8 cellular contexts compared by ENCODE assay signal in the genomic region with DNA sequence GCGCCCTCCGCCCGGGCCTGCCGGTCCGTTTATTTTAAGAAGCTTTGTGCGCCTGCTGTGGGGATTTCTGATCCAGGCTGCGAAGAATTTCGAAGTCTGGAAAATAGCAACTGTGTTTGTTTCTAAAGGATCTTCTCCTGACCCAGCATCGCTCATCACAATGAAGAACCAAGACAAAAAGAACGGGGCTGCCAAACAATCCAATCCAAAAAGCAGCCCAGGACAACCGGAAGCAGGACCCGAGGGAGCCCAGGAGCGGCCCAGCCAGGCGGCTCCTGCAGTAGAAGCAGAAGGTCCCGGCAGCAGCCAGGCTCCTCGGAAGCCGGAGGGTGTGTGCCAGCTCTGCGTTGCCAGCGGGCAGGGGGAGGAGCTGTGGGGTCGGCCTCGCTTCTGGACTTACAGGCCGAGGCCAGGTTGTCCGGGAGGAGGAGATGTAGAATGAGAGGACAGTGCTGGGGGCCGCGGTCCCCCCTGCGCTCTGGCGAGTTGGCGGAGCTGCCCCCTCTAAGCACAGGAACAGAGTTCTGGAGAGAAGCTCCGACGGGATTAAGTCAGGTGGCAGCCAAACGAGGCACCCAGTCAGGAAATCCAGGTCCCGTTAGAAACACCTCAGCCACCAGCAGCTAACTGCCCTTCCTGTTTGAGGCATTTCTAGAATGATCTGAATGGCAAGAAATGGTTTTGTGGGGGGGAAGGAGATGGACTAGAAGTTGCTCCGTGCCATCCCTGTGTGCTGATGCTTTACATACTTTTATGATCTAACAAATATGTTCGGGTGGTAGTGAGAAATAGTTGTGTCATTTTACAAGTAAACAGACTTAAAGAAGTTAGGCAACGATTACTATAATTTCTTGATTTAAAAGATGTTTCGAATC. TPM values are rescaled to one million over a fixed set of nuclear protein-coding genes. Genes with fewer than 3 reads are reported as not detected.
DNase-seq lines count a peak whose midpoint lies in the region; ATAC-seq and TF ChIP-seq lines count a peak whose summit lies in the region.

No MANE protein-coding gene starts in this region.

- H3K4me1 Mint-ChIP-seq in neural crest cell = peaks cover 41% of the 10 kb centered on the region

- H3K27me3 Mint-ChIP-seq in neural crest cell (ENCODE audit: low read depth) = no peaks in the 10 kb centered on the region

- H3K36me3 Mint-ChIP-seq in neural crest cell (ENCODE audit: low read depth) = peaks cover 25% of the 10 kb centered on the region

- ATAC-seq in HG03457 (IDR thresholded peaks at IDR 0.05; ENCODE audit: unreplicated experiment) (no peak), HG03280 (IDR thresholded peaks at IDR 0.05; ENCODE audit: unreplicated experiment) (no peak)

- TF ChIP-seq CTCF in foreskin fibroblast (IDR thresholded peaks at IDR 0.05; ENCODE audit: low read depth, low read length) (no peak), neural crest cell (conservative IDR thresholded peaks at IDR 0.05) (no peak)

- H3K4me3 Mint-ChIP-seq in neural crest cell = peak overlapping the region; percentile 98

- H3K4me3 ChIP-seq in foreskin fibroblast (ENCODE audit: low read depth in 1 of 2, low read length in 2 of 2) = peak overlapping the region; percentile 78 to 81

- no peaks in the 10 kb centered on the region for H3K9me3 Mint-ChIP-seq in neural crest cell

- H3K27ac Mint-ChIP-seq in neural crest cell (ENCODE audit: unreplicated experiment) = peak overlapping the region; percentile 96

- DNase-seq in SIG-M5 treated with dmso at 0.1 percent for 504 hours (lab: John Stamatoyannopoulos, UW; ENCODE audit: unreplicated experiment) (peak; percentile 28), SIG-M5 (lab: John Stamatoyannopoulos, UW) (no peak), NCI-H2171 (lab: John Stamatoyannopoulos, UW) (peak; percentile 22), foreskin fibroblast (peak; percentile 41 to 78), neural crest cell (ENCODE audit: low read depth, low spot score) (peak; percentile 25)
- DNase-seq in activated effector memory CD4-positive, alpha-beta T cell treated with Interleukin-2 at 50 U/mL for 16 hours = peak; percentile 10

RNA-seq across cellular contexts. Expression of gene TXLNA, which starts 0.9 kb away (rescaled TPM):
- 70.3 and 70.7 TPM in 2 replicates for total RNA-seq in neural crest cell

RNA-seq across cellular contexts. Expression of gene CCDC28B, which starts 20.0 kb away (rescaled TPM):
- total RNA-seq in neural crest cell = 16.7 and 21.2 TPM in 2 replicates

RNA-seq across cellular contexts. Expression of gene IQCC, which starts 25.0 kb away (rescaled TPM):
- total RNA-seq in neural crest cell = 7.3 and 7.8 TPM in 2 replicates

RNA-seq across cellular contexts. Expression of gene DCDC2B, which starts 28.5 kb away (rescaled TPM):
- not detected in 2 replicates for total RNA-seq in neural crest cell

RNA-seq across cellular contexts. Expression of gene TMEM234, which starts 41.7 kb away (rescaled TPM):
- 21.3 and 22.5 TPM in 2 replicates for total RNA-seq in neural crest cell
